Comparison of ENCODE assay signal across 19 cellular contexts in the genomic region with DNA sequence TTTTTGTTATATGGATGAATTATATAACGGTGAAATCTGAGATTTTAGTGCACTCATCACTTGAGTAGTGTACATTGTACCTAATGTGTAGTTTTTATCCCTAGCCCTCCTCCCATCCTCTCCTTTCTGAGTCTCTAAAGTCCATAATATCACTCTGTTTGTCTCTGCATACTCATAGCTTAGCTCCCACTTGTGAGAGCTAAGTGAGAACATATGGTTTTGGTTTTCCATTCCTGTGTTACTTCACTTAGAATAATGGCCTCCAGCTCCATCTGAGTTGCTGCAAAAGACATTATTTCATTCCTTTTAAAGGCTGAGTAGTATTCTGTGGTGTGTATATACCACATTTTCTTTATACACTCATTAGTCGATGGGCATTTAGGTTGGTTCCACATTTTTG.
A peak's percentile ranks its signal among the peaks of the same experiment; 100 is the strongest.
DNase-seq lines count a peak whose midpoint lies in the region; FAIRE-seq and TF ChIP-seq lines count a peak whose summit lies in the region.
"Had no signal": no experiment of that assay in that cellular context is flagged by ENCODE, and none has a peak within 500 bp of the region (broad histone marks: within the 10 kb centered on the region; RNA-seq: fewer than 3 reads in every experiment).

No MANE protein-coding gene starts in this region.

- no peak overlapping the region for H3K4me2 ChIP-seq in OCI-LY1 (ENCODE audit: low read length)
- H3K4me2 ChIP-seq: GM23338 had no signal

- H3K4me1 ChIP-seq in OCI-LY1 (ENCODE audit: insufficient read depth, low read length, severe bottlenecking), result peaks cover 37% of the 10 kb centered on the region
- H3K4me1 ChIP-seq: BE2C, Caco-2 had no signal

- TF ChIP-seq POLR2A in erythroblast (IDR thresholded peaks at IDR 0.05; ENCODE audit: low read length), result no peak

- no peaks in the 10 kb centered on the region for H3K79me2 ChIP-seq in OCI-LY1 (ENCODE audit: insufficient read depth, low read length)

- peak; percentile 47 for FAIRE-seq in GM18507 (lab: Jason Lieb, UNC)
- FAIRE-seq: A204.1, D721Med, HepG2 had no signal

- H3K27ac ChIP-seq in OCI-LY1 (ENCODE audit: low read depth, low read length, poor library complexity, severe bottlenecking), result no peak overlapping the region
- H3K27ac ChIP-seq: C4-2B had no signal

- H3K4me3 ChIP-seq in OCI-LY1 (ENCODE audit: low read depth, low read length, poor library complexity, severe bottlenecking), result no peak overlapping the region
- H3K4me3 ChIP-seq in fibroblast of mammary gland (ENCODE audit: control insufficient read depth, low read depth, low read length), result no peak overlapping the region
- H3K4me3 ChIP-seq: GM23338 had no signal

- TF ChIP-seq CTCF in OCI-LY1 (IDR thresholded peaks at IDR 0.05; ENCODE audit: low read length) (no peak), fibroblast of mammary gland (conservative IDR thresholded peaks at IDR 0.05; ENCODE audit: control insufficient read depth, insufficient read depth, low read depth, low read length) (no peak)

- 0 out of 2 replicates have a peak, but pooled peaks cover 3% of the 10 kb centered on the region for H3F3A ChIP-seq in OCI-LY1 (ENCODE audit: insufficient read depth, low read length)

- no peaks in the 10 kb centered on the region for H3K9me2 ChIP-seq in OCI-LY1 (ENCODE audit: low read depth, low read length)

- H2AFZ ChIP-seq in OCI-LY1 (ENCODE audit: low read length), result peak overlapping the region; percentile 22; the same call in 1 of the 2 replicates
- H2AFZ ChIP-seq: GM23338 had no signal

- H3K9ac ChIP-seq in OCI-LY1 (ENCODE audit: low read length), result no peak overlapping the region

- H3K27me3 ChIP-seq in OCI-LY1 (ENCODE audit: insufficient read depth, low read length), result no peaks in the 10 kb centered on the region

- H3K9me3 ChIP-seq in OCI-LY1 (ENCODE audit: low read length), result peaks cover 3% of the 10 kb centered on the region; the same call in 1 of the 2 replicates
- H3K9me3 ChIP-seq: BE2C had no signal

- no peaks in the 10 kb centered on the region for H4K20me1 ChIP-seq in OCI-LY1 (ENCODE audit: insufficient read depth, low read length)

- H3K36me3 ChIP-seq in OCI-LY1 (ENCODE audit: insufficient read depth, low read length), result no peaks in the 10 kb centered on the region
- H3K36me3 ChIP-seq: BE2C had no signal

- DNase-seq in GM18507 (ENCODE audit: extremely low spot score, insufficient read length, low read depth), result no peak
- peak; percentile 32 for DNase-seq in fibroblast of mammary gland (ENCODE audit: low read depth)
- DNase-seq in H4 (ENCODE audit: low spot score), result no peak
- no peak for DNase-seq in iPS-NIHi11 (ENCODE audit: low spot score)
- no peak for DNase-seq in stimulated activated CD4-positive, alpha-beta T cell treated with anti-CD3 and anti-CD28 coated beads, Interleukin-15, amount 100 ng/mL, for 24 hours
- DNase-seq in erythroblast (lab: John Stamatoyannopoulos, UW), result no peak
- DNase-seq: ACHN; BE2C; Caco-2; CD4-positive, alpha-beta T cell; GDM1; H7; KBM-7 had no signal
